In the genomic region with DNA sequence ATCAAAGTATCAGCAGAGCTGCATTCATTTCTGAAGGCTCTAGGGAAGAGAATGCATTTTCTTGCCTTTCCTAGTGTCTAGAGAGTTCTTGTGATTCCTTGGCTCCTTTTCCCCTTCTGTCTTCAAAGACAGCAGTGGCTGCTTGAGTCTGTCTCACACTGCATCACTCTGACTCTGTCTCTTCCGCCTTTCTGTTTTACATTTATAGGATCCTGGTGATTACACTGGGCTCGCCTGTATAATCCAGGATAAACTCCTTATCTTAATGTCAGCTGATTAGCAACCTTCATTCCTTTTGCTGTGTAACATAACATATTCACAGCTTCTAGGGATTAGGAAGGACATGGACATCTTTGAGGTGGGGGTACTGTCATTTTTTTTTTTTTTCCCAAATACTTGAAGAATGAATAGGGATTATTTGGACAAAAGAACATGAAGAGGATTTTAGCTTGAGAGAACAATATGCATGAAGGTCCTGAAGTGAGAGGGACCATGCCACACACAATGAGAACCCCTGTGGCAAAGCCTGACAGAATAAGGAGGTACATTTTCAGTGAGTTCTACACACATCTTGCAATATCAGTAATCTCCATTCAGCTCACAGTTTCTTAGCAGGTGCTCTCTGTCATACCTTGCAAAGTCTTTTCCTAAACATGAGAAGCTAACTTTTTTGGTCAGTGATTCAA, we compare ENCODE assay signal across 21 cellular contexts.
"Had no signal": no experiment of that assay in that cellular context is flagged by ENCODE, and none has a peak within 500 bp of the region (broad histone marks: within the 10 kb centered on the region; RNA-seq: fewer than 3 reads in every experiment).

No MANE protein-coding gene starts in this region.

- FAIRE-seq: bronchial epithelial cell had no signal

- H3K36me3 ChIP-seq: adrenal gland had no signal

- H3K4me3 ChIP-seq: adrenal gland had no signal

- ATAC-seq: activated T-cell treated with anti-CD3 and anti-CD28 coated beads, Interleukin-2, amount 50 U/mL, for 72 hours; T-helper 17 cell had no signal

- H3K27ac ChIP-seq: adrenal gland had no signal

- H3K27me3 ChIP-seq: adrenal gland had no signal

- H3K9me3 ChIP-seq: adrenal gland had no signal

- DNase-seq: activated CD4-positive, alpha-beta memory T cell treated with anti-CD3 and anti-CD28 coated beads for 36 hours; activated CD4-positive, alpha-beta T cell treated with anti-CD3 and anti-CD28 coated beads, Interleukin-2, amount 10 ng/mL, durations not matched to agents 7 days and 5 days; activated CD4-positive, CD25-positive, alpha-beta regulatory T cell; activated CD8-positive, alpha-beta memory T cell treated with anti-CD3 and anti-CD28 coated beads, Interleukin-2, amount 50 U/mL, for 4 hours; activated naive CD4-positive, alpha-beta T cell treated with anti-CD3 and anti-CD28 coated beads, Interleukin-2, amount 50 U/mL, for 16 hours; activated naive CD8-positive, alpha-beta T cell treated with anti-CD3 and anti-CD28 coated beads, Interleukin-2, amount 10 ng/mL, durations not matched to agents 7 days and 5 days; activated T-cell treated with anti-CD3 and anti-CD28 coated beads, Interleukin-2, amount 50 U/mL, for 72 hours; adrenal gland; aorta; central memory CD4-positive, alpha-beta T cell; Karpas-422; MM.1S; NCI-H1105; NCI-H1436; NCI-H187; NCI-H2081; NCI-H510A treated with DMSO at 0.1 percent for 48 hours; SIG-M5; T-helper 17 cell; T-helper 9 cell had no signal
